ENCODE assay signal across 24 cellular contexts in the genomic region with DNA sequence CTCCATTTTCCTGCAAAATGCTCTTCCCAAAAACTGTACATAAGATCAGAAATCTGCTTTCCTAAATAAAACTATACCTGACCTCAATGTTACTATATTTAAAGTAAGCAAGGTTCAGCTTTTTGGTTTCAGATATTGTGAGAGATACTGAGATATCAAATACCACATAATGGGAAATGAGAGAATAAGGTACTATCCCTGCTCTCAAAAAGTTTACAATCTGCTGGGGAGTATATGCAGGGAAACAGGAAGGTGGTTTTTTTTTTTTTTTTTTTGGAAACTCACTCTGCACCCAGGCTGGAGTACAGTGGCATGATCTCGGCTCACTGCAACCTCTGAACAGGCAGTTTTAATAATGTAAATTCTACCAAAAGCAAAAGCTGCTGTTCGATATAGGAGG.
"Had no signal": no experiment of that assay in that cellular context is flagged by ENCODE, and none has a peak within 500 bp of the region (broad histone marks: within the 10 kb centered on the region; RNA-seq: fewer than 3 reads in every experiment).

No MANE protein-coding gene starts in this region.

- H3K27ac Mint-ChIP-seq: endodermal cell, mesothelial cell of epicardium had no signal

- H3K4me1 Mint-ChIP-seq: endodermal cell, mesothelial cell of epicardium had no signal

- H3K9me3 Mint-ChIP-seq: endodermal cell; mesothelial cell of epicardium; naive B cell; naive thymus-derived CD8-positive, alpha-beta T cell had no signal

- H3K27me3 Mint-ChIP-seq: naive B cell; naive thymus-derived CD8-positive, alpha-beta T cell had no signal

- DNase-seq: dermis blood vessel endothelial cell; dorsolateral prefrontal cortex; effector CD4-positive, alpha-beta T cell; effector memory CD4-positive, alpha-beta T cell; endodermal cell; erythroblast; esophagus squamous epithelium; foreskin fibroblast; foreskin melanocyte; gastrocnemius medialis; glutamatergic neuron; head of caudate nucleus; heart right ventricle; hippocampal formation; left cardiac atrium; left lung; left ventricle myocardium superior; lower lobe of right lung; mesenchymal stem cell; mucosa of descending colon; naive B cell; naive thymus-derived CD8-positive, alpha-beta T cell had no signal

- H3K36me3 Mint-ChIP-seq: naive B cell had no signal

- ATAC-seq: esophagus mucosa; gastrocnemius medialis; heart right ventricle; left cardiac atrium; left lung; left ventricle myocardium superior; lower lobe of right lung; mucosa of descending colon; naive thymus-derived CD8-positive, alpha-beta T cell had no signal

- H3K4me3 Mint-ChIP-seq: endodermal cell; mesothelial cell of epicardium; naive B cell; naive thymus-derived CD8-positive, alpha-beta T cell had no signal
